ENCODE assay signal across 14 cellular contexts in genomic region chr2:215764441-215765048, GRCh38.
DNase-seq lines count a peak whose midpoint lies in the region; ATAC-seq, FAIRE-seq and TF ChIP-seq lines count a peak whose summit lies in the region.
"Had no signal": no experiment of that assay in that cellular context is flagged by ENCODE, and none has a peak within 500 bp of the region (broad histone marks: within the 10 kb centered on the region; RNA-seq: fewer than 3 reads in every experiment).

No MANE protein-coding gene starts in this region.

- H3K36me3 ChIP-seq in endothelial cell of umbilical vein (ENCODE audit: control insufficient read depth in 2 of 2, extremely low read depth in 1 of 2, insufficient read depth in 2 of 2, low read length in 2 of 2), result peaks cover 2 to 9% of the 10 kb centered on the region in 2 experiments

- no peaks in the 10 kb centered on the region for H3K9me1 ChIP-seq in endothelial cell of umbilical vein (replicated peaks; ENCODE audit: control insufficient read depth, extremely low read depth, insufficient read depth, low read length)

- BruUV-seq in endothelial cell of umbilical vein (replicated peaks; lab: Mats Ljungman, UMichigan), result no TSS peak

- no peaks in the 10 kb centered on the region for H3K9me3 ChIP-seq in endothelial cell of umbilical vein (replicated peaks; ENCODE audit: control insufficient read depth, insufficient read depth, low read length)

- FAIRE-seq in endothelial cell of umbilical vein (lab: Jason Lieb, UNC), result no peak
- FAIRE-seq: GM12892 had no signal

- CTCF ChIA-PET in endothelial cell of umbilical vein (lab: Charles Lee), result interaction anchor here (0.9 to 1.6 kb wide), 2 partner anchors 19 to 64 kb away, joined by 3 read pairs; no protein-coding TSS in a partner anchor

- H3K9ac ChIP-seq in endothelial cell of umbilical vein (replicated peaks; ENCODE audit: extremely low read depth, insufficient read depth, low read length), result no peak overlapping the region

- dilution Hi-C loops in endothelial cell of umbilical vein (cut with MboI; ENCODE audit: extremely low pct_ligation_motif_present, low sequenced_read_pairs), result no loop called here

- TF ChIP-seq POLR2A in endothelial cell of umbilical vein (IDR thresholded peaks at IDR 0.05; ENCODE audit: low read depth, low read length), result no peak
- TF ChIP-seq POLR2A in lower leg skin (IDR thresholded peaks at IDR 0.05), result no peak

- POLR2A ChIA-PET in endothelial cell of umbilical vein (lab: Charles Lee), result no interaction called here

- no peak overlapping the region for H3K4me2 ChIP-seq in endothelial cell of umbilical vein (ENCODE audit: insufficient read depth, low read length)

- H2AFZ ChIP-seq in endothelial cell of umbilical vein (ENCODE audit: low read depth, low read length), result no peak overlapping the region

- H3K27me3 ChIP-seq in endothelial cell of umbilical vein (ENCODE audit: control insufficient read depth in 2 of 2, insufficient read depth in 2 of 2, low read length in 2 of 2), result no peaks in the 10 kb centered on the region

- H4K20me1 ChIP-seq in endothelial cell of umbilical vein (replicated peaks; ENCODE audit: control insufficient read depth, extremely low read depth, insufficient read depth, low read length), result no peaks in the 10 kb centered on the region

- intact Hi-C loops in endothelial cell of umbilical vein (cut with micrococcal nuclease), result no loop called here
- intact Hi-C loops in lower leg skin (cut with DNase I; ENCODE audit: low total_unique reads), result no loop called here

- H3K4me1 ChIP-seq in endothelial cell of umbilical vein (ENCODE audit: control insufficient read depth, extremely low read depth, insufficient read depth, low read length), result peaks cover 12% of the 10 kb centered on the region

- peak; percentile 62 for ATAC-seq in omental fat pad (ENCODE audit: low FRiP score)
- no peak for ATAC-seq in GM21619 (IDR thresholded peaks at IDR 0.05; ENCODE audit: unreplicated experiment)

- DNase-seq in ELR (ENCODE audit: low read depth) (peak; percentile 79), OCI-M1 (lab: John Stamatoyannopoulos, UW) (peak; percentile 88), endothelial cell of umbilical vein (ENCODE audit: low read depth, low spot score) (peak; percentile 34), omental fat pad (ENCODE audit: low spot score) (no peak), NCI-H82 (lab: John Stamatoyannopoulos, UW) (no peak), NCI-H2029 treated with DMSO at 0.1 percent for 48 hours (lab: John Stamatoyannopoulos, UW) (no peak), lower leg skin (ENCODE audit: low spot score in 2 of 2) (no peak)
- DNase-seq: activated CD4-positive, alpha-beta T cell treated with anti-CD3 and anti-CD28 coated beads for 4 hours; activated naive CD4-positive, alpha-beta T cell treated with anti-CD3 and anti-CD28 coated beads for 36 hours; COR-L47; effector CD4-positive, alpha-beta T cell; NCI-H524 treated with DMSO at 0.1 percent for 48 hours had no signal

- no peak overlapping the region for H3K4me3 ChIP-seq in endothelial cell of umbilical vein (replicated peaks in 1 of 3; ENCODE audit: insufficient read depth in 1 of 3, low read depth in 1 of 3, low read length in 3 of 3)
- H3K4me3 ChIP-seq in lower leg skin (ENCODE audit: low read depth, poor library complexity, severe bottlenecking), result no peak overlapping the region

- H3K27ac ChIP-seq in endothelial cell of umbilical vein (ENCODE audit: insufficient read depth, low read depth, low read length), result no peak overlapping the region

- H3K79me2 ChIP-seq in endothelial cell of umbilical vein (ENCODE audit: control insufficient read depth, insufficient read depth, low read length), result peaks cover 19% of the 10 kb centered on the region

- TF ChIP-seq CTCF in endothelial cell of umbilical vein (IDR thresholded peaks at IDR 0.05; ENCODE audit: extremely low read depth in 1 of 2, insufficient read depth in 1 of 2, low read depth in 1 of 2, low read length in 2 of 2), result no peak
- no peak for TF ChIP-seq CTCF in omental fat pad (IDR thresholded peaks at IDR 0.05)
- TF ChIP-seq CTCF in lower leg skin (IDR thresholded peaks at IDR 0.05), result no peak

- WGBS in lower leg skin, 2 donors, result 84 to 86% methylated on average over 1 of the region's 1 CpG

TF ChIP-seq in endothelial cell of umbilical vein, 7 proteins besides CTCF, POLR2A, EP300 and RAD21:
- TF ChIP-seq, protein P1, sequence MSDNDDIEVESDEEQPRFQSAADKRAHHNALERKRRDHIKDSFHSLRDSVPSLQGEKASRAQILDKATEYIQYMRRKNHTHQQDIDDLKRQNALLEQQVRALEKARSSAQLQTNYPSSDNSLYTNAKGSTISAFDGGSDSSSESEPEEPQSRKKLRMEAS (IDR thresholded peaks at IDR 0.05; ENCODE audit: insufficient read depth, insufficient read length), result no peak
- peak; percentile 34 for TF ChIP-seq POLR2AphosphoS5 (IDR thresholded peaks at IDR 0.05; ENCODE audit: insufficient read depth, low read depth, low read length)

Comparison
In these comparisons a context has a peak if more than half of its experiments do, and no peak if none do; other contexts are left out.
1. DNase-seq: peak in ELR (single experiment), OCI-M1 (single experiment) and endothelial cell of umbilical vein (single experiment); none in omental fat pad (single experiment), NCI-H82 (single experiment), NCI-H2029 treated with DMSO at 0.1 percent for 48 hours (single experiment) and lower leg skin (0 of 2).